In genomic region chr2:100513650-100514049, GRCh38 we compare ENCODE assay signal across 1 cellular context.
TF ChIP-seq lines count a peak whose summit lies in the region.

No MANE protein-coding gene starts in this region.

TF ChIP-seq in GM23338, 12 proteins besides CTCF, POLR2A, EP300 and RAD21 (continued from another document):
- TF ChIP-seq ZNF462 (CRISPR knock-in tag; IDR thresholded peaks at IDR 0.05): no peak
- no peak for TF ChIP-seq CREB1 (CRISPR knock-in tag; IDR thresholded peaks at IDR 0.05; ENCODE audit: low read depth)
- TF ChIP-seq EZH2 (IDR thresholded peaks at IDR 0.05; ENCODE audit: low read depth, unreplicated experiment): no peak
- no peak for TF ChIP-seq JUNB (IDR thresholded peaks at IDR 0.05; ENCODE audit: unreplicated experiment)
- TF ChIP-seq NANOG (IDR thresholded peaks at IDR 0.05; ENCODE audit: borderline replicate concordance): no peak
- TF ChIP-seq ZNF331 (CRISPR knock-in tag; IDR thresholded peaks at IDR 0.05; ENCODE audit: low read depth): no peak
- TF ChIP-seq, protein P1, sequence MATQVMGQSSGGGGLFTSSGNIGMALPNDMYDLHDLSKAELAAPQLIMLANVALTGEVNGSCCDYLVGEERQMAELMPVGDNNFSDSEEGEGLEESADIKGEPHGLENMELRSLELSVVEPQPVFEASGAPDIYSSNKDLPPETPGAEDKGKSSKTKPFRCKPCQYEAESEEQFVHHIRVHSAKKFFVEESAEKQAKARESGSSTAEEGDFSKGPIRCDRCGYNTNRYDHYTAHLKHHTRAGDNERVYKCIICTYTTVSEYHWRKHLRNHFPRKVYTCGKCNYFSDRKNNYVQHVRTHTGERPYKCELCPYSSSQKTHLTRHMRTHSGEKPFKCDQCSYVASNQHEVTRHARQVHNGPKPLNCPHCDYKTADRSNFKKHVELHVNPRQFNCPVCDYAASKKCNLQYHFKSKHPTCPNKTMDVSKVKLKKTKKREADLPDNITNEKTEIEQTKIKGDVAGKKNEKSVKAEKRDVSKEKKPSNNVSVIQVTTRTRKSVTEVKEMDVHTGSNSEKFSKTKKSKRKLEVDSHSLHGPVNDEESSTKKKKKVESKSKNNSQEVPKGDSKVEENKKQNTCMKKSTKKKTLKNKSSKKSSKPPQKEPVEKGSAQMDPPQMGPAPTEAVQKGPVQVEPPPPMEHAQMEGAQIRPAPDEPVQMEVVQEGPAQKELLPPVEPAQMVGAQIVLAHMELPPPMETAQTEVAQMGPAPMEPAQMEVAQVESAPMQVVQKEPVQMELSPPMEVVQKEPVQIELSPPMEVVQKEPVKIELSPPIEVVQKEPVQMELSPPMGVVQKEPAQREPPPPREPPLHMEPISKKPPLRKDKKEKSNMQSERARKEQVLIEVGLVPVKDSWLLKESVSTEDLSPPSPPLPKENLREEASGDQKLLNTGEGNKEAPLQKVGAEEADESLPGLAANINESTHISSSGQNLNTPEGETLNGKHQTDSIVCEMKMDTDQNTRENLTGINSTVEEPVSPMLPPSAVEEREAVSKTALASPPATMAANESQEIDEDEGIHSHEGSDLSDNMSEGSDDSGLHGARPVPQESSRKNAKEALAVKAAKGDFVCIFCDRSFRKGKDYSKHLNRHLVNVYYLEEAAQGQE (IDR thresholded peaks at IDR 0.05; ENCODE audit: unreplicated experiment): no peak
- TF ChIP-seq ZNF114 (CRISPR knock-in tag; IDR thresholded peaks at IDR 0.05): no peak
- no peak for TF ChIP-seq ETS1 (IDR thresholded peaks at IDR 0.05)
- TF ChIP-seq POLR2AphosphoS5 (IDR thresholded peaks at IDR 0.05; ENCODE audit: low read depth): no peak
- no peak for TF ChIP-seq STAT1 (IDR thresholded peaks at IDR 0.05; ENCODE audit: unreplicated experiment)
